ENCODE assay signal across 27 cellular contexts in genomic region chr22:41555325-41555724, GRCh38. TPM values are rescaled to one million over a fixed set of nuclear protein-coding genes. Genes with fewer than 3 reads are reported as not detected.
DNase-seq lines count a peak whose midpoint lies in the region; ATAC-seq and TF ChIP-seq lines count a peak whose summit lies in the region.
"Had no signal": no experiment of that assay in that cellular context is flagged by ENCODE, and none has a peak within 500 bp of the region (broad histone marks: within the 10 kb centered on the region; RNA-seq: fewer than 3 reads in every experiment).

No MANE protein-coding gene starts in this region.

- no peak for ATAC-seq in HG03045 (IDR thresholded peaks at IDR 0.05; ENCODE audit: unreplicated experiment)
- ATAC-seq in HG03159 (IDR thresholded peaks at IDR 0.05; ENCODE audit: unreplicated experiment), result no peak
- ATAC-seq: activated CD8-positive, alpha-beta memory T cell treated with anti-CD3 and anti-CD28 coated beads, Interleukin-2, amount 10 ng/mL, durations not matched to agents 7 days and 5 days; effector memory CD8-positive, alpha-beta T cell; stimulated activated naive CD8-positive, alpha-beta T cell treated with anti-CD3 and anti-CD28 coated beads, Interleukin-15, Interleukin-2, amounts not matched to agents 100 U/mL and 50 U/mL, for 24 hours; WTC11 had no signal

- no peaks in the 10 kb centered on the region for H3K27me3 Mint-ChIP-seq in nephron (ENCODE audit: low read depth)

- H3K36me3 Mint-ChIP-seq in nephron (ENCODE audit: low read depth), result no peaks in the 10 kb centered on the region
- H3K36me3 Mint-ChIP-seq: activated CD8-positive, alpha-beta memory T cell treated with anti-CD3 and anti-CD28 coated beads, Interleukin-2, amount 10 ng/mL, durations not matched to agents 7 days and 5 days; CD14-positive monocyte; WTC11 had no signal

- H3K4me3 Mint-ChIP-seq in nephron, result peak overlapping the region; percentile 13 to 51 (median 15)
- H3K4me3 Mint-ChIP-seq: activated CD8-positive, alpha-beta memory T cell treated with anti-CD3 and anti-CD28 coated beads, Interleukin-2, amount 10 ng/mL, durations not matched to agents 7 days and 5 days; activated naive CD4-positive, alpha-beta T cell treated with anti-CD3 and anti-CD28 coated beads for 36 hours; CD14-positive monocyte; effector memory CD8-positive, alpha-beta T cell; WTC11 had no signal

- DNase-seq in DMS 273 (lab: John Stamatoyannopoulos, UW; ENCODE audit: unreplicated experiment) (peak; percentile 62), DMS 273 treated with DMSO at 0.1 percent for 48 hours (lab: John Stamatoyannopoulos, UW) (no peak), NCI-H1092 (lab: John Stamatoyannopoulos, UW) (peak; percentile 40), SJCRH30 (peak; percentile 19 to 40), dedifferentiated amniotic fluid mesenchymal stem cell (ENCODE audit: extremely low spot score) (no peak)
- DNase-seq: activated CD8-positive, alpha-beta memory T cell treated with anti-CD3 and anti-CD28 coated beads, Interleukin-2, amount 10 ng/mL, durations not matched to agents 7 days and 5 days; activated naive CD4-positive, alpha-beta T cell treated with anti-CD3 and anti-CD28 coated beads for 36 hours; Calu3; colonic mucosa; effector memory CD8-positive, alpha-beta T cell; erythroblast; foreskin fibroblast; heart right ventricle; Kasumi-1; kidney glomerular epithelial cell; NK-92 treated with Interleukin-12 subunit alpha and Interleukin-12 subunit beta, amount 100 ng/mL, for 24 hours; stimulated activated naive CD8-positive, alpha-beta T cell treated with anti-CD3 and anti-CD28 coated beads, Interleukin-15, Interleukin-2, amounts not matched to agents 100 U/mL and 50 U/mL, for 24 hours had no signal

- H3K4me1 ChIP-seq in SJCRH30, result peaks cover 38% of the 10 kb centered on the region
- H3K4me1 ChIP-seq: colonic mucosa, prostate gland had no signal

- H3K9me3 Mint-ChIP-seq in nephron, result no peaks in the 10 kb centered on the region
- H3K9me3 Mint-ChIP-seq: activated naive CD4-positive, alpha-beta T cell treated with anti-CD3 and anti-CD28 coated beads for 36 hours; effector memory CD8-positive, alpha-beta T cell; WTC11 had no signal

- H3K9me3 ChIP-seq in SJCRH30 (replicated peaks), result no peaks in the 10 kb centered on the region
- H3K9me3 ChIP-seq: adrenal gland, colonic mucosa, heart right ventricle, prostate gland had no signal

- peak overlapping the region; percentile 83 to 96 (median 95) for H3K27ac Mint-ChIP-seq in nephron
- H3K27ac Mint-ChIP-seq: activated CD8-positive, alpha-beta memory T cell treated with anti-CD3 and anti-CD28 coated beads, Interleukin-2, amount 10 ng/mL, durations not matched to agents 7 days and 5 days; activated naive CD4-positive, alpha-beta T cell treated with anti-CD3 and anti-CD28 coated beads for 36 hours; CD14-positive monocyte; effector memory CD8-positive, alpha-beta T cell; WTC11 had no signal

- H3K4me1 Mint-ChIP-seq in nephron, result peaks cover 64% of the 10 kb centered on the region
- H3K4me1 Mint-ChIP-seq: CD14-positive monocyte had no signal

- H3K27me3 ChIP-seq in SJCRH30, result no peaks in the 10 kb centered on the region
- H3K27me3 ChIP-seq: adrenal gland, colonic mucosa, SJSA1 had no signal

- H3K4me3 ChIP-seq in SJCRH30, result no peak overlapping the region
- H3K4me3 ChIP-seq: adrenal gland, colonic mucosa, heart right ventricle, prostate gland, SJSA1 had no signal

- no peak overlapping the region for H3K27ac ChIP-seq in SJCRH30
- H3K27ac ChIP-seq: 22Rv1, adrenal gland, colonic mucosa, prostate gland, SJSA1 had no signal

- no peak for TF ChIP-seq CTCF in nephron (IDR thresholded peaks at IDR 0.05; ENCODE audit: unreplicated experiment in 3 of 3)

- no peaks in the 10 kb centered on the region for H3K36me3 ChIP-seq in SJCRH30
- H3K36me3 ChIP-seq: adrenal gland, colonic mucosa, heart right ventricle, prostate gland, SJSA1 had no signal

RNA-seq across cellular contexts. Expression of gene CSDC2, which starts 5.5 kb away (rescaled TPM):
- 3.1 and 3.7 TPM in 2 replicates for total RNA-seq in SJCRH30 (2014; rRNA removed; shearing (Covaris generic))
- total RNA-seq: activated CD8-positive, alpha-beta memory T cell treated with anti-CD3 and anti-CD28 coated beads, Interleukin-2, amount 10 ng/mL, durations not matched to agents 7 days and 5 days; activated naive CD4-positive, alpha-beta T cell treated with anti-CD3 and anti-CD28 coated beads for 36 hours; Calu3; lung microvascular endothelial cell; SJSA1 had no signal

RNA-seq across cellular contexts. Expression of gene POLR3H, which starts 11.1 kb away (rescaled TPM):
- total RNA-seq in SJCRH30 (2014; rRNA removed; shearing (Covaris generic)), result 12.9 and 14.7 TPM in 2 replicates

RNA-seq across cellular contexts. Expression of gene PMM1, which starts 34.3 kb away (rescaled TPM):
- total RNA-seq in SJCRH30 (2014; rRNA removed; shearing (Covaris generic)), result 9.9 and 10.3 TPM in 2 replicates

Comparison
In these comparisons a context has a peak if more than half of its experiments do, and no peak if none do; other contexts are left out.
1. DNase-seq: peak in DMS 273 (single experiment), NCI-H1092 (single experiment) and SJCRH30 (2 of 2); none in DMS 273 treated with DMSO at 0.1 percent for 48 hours (single experiment) and dedifferentiated amniotic fluid mesenchymal stem cell (single experiment).